Comparison of ENCODE assay signal across 8 cellular contexts in genomic region chr7:121872831-121873764, GRCh38. TPM values are rescaled to one million over a fixed set of nuclear protein-coding genes. Genes with fewer than 3 reads are reported as not detected.
DNase-seq lines count a peak whose midpoint lies in the region; ATAC-seq and TF ChIP-seq lines count a peak whose summit lies in the region.

TSS of gene PTPRZ1 (plus strand) at chr7:121873161. CDS start at chr7:121873500, 339 bp downstream.

- ATAC-seq in HG02759 (IDR thresholded peaks at IDR 0.05; ENCODE audit: unreplicated experiment) (peak; percentile 46), HG02885 (IDR thresholded peaks at IDR 0.05; ENCODE audit: poor library complexity, unreplicated experiment) (no peak)

- peaks cover 36% of the 10 kb centered on the region for H3K27me3 ChIP-seq in BE2C
- peaks cover 37% of the 10 kb centered on the region for H3K27me3 ChIP-seq in osteoblast (ENCODE audit: insufficient read depth, low read length)

- POLR2A ChIA-PET in OCI-LY7 (lab: Charles Lee): interaction anchor here (0.6 kb wide), 1 partner anchor 283 kb away, joined by 3 read pairs; no protein-coding TSS in a partner anchor

- BruUV-seq in OCI-LY7 (replicated peaks; lab: Mats Ljungman, UMichigan): no TSS peak

- H3K36me3 ChIP-seq in BE2C (no peaks in the 10 kb centered on the region), osteoblast (ENCODE audit: insufficient read depth, low read length) (no peaks in the 10 kb centered on the region), OCI-LY7 (ENCODE audit: insufficient read depth, low read length) (no peaks in the 10 kb centered on the region)

- H3K4me1 ChIP-seq in BE2C: no peaks in the 10 kb centered on the region
- no peaks in the 10 kb centered on the region for H3K4me1 ChIP-seq in osteoblast (ENCODE audit: insufficient read depth, low read length)
- no peaks in the 10 kb centered on the region for H3K4me1 ChIP-seq in OCI-LY7 (ENCODE audit: insufficient read depth, low read length, poor library complexity, severe bottlenecking)

- no peaks in the 10 kb centered on the region for H3K79me2 ChIP-seq in osteoblast (ENCODE audit: insufficient read depth, low read length)
- no peaks in the 10 kb centered on the region for H3K79me2 ChIP-seq in OCI-LY7 (ENCODE audit: insufficient read depth, low read depth, low read length)

- H3K9me2 ChIP-seq in OCI-LY7 (ENCODE audit: insufficient read depth, low read length): no peaks in the 10 kb centered on the region

- H2AFZ ChIP-seq in osteoblast (ENCODE audit: low read length): peak within 1 kb of the TSS; percentile 89
- H2AFZ ChIP-seq in OCI-LY7 (ENCODE audit: low read length): no peak within 1 kb of the TSS

- H3K27ac ChIP-seq in osteoblast (ENCODE audit: low read depth, low read length) (no peak within 1 kb of the TSS), OCI-LY7 (ENCODE audit: low read depth, low read length, poor library complexity, severe bottlenecking) (no peak within 1 kb of the TSS)

- CTCF ChIA-PET in OCI-LY7 (lab: Charles Lee; ENCODE audit: unreplicated experiment): no interaction called here

- no peak for TF ChIP-seq CTCF in BE2C (IDR thresholded peaks at IDR 0.05; ENCODE audit: low read depth, low read length)
- no peak for TF ChIP-seq CTCF in WI38 (IDR thresholded peaks at IDR 0.05; ENCODE audit: low read depth, low read length)
- no peak for TF ChIP-seq CTCF in osteoblast (IDR thresholded peaks at IDR 0.05; ENCODE audit: extremely low read depth, low read depth, low read length)
- no peak for TF ChIP-seq CTCF in OCI-LY7 (conservative IDR thresholded peaks at IDR 0.05; ENCODE audit: low read length)

- H3K4me3 ChIP-seq in BE2C (ENCODE audit: low read depth, low read length) (peak within 1 kb of the TSS; percentile 43), WI38 (ENCODE audit: low read depth, low read length) (peak within 1 kb of the TSS; percentile 52), osteoblast (ENCODE audit: insufficient read depth, low read length) (peak within 1 kb of the TSS; percentile 71), OCI-LY7 (ENCODE audit: low read depth, low read length, poor library complexity, severe bottlenecking) (no peak within 1 kb of the TSS)

- no peaks in the 10 kb centered on the region for H4K20me1 ChIP-seq in osteoblast (ENCODE audit: insufficient read depth, low read length)
- no peaks in the 10 kb centered on the region for H4K20me1 ChIP-seq in OCI-LY7 (ENCODE audit: insufficient read depth, low read length)

- intact Hi-C loops in head of caudate nucleus (cut with DNase I): loop anchor here (10.0 kb wide), 1 partner anchor 108 kb away; no protein-coding TSS in a partner anchor
- intact Hi-C loops in OCI-LY7 (cut with micrococcal nuclease; ENCODE audit: unreplicated experiment): no loop called here

- H3K4me2 ChIP-seq in osteoblast (ENCODE audit: insufficient read depth, low read length) (peak within 1 kb of the TSS; percentile 95), OCI-LY7 (ENCODE audit: low read length) (no peak within 1 kb of the TSS)

- H3K9me3 ChIP-seq in BE2C: no peaks in the 10 kb centered on the region
- H3K9me3 ChIP-seq in osteoblast (ENCODE audit: low read depth, low read length): no peaks in the 10 kb centered on the region
- H3K9me3 ChIP-seq in OCI-LY7 (ENCODE audit: low read length): no peaks in the 10 kb centered on the region

- DNase-seq in BE2C: peak; percentile 25
- DNase-seq in head of caudate nucleus: peak in 40 of 42 donors; percentile 7 to 68 (median 43)
- peak; percentile 76 for DNase-seq in osteoblast (ENCODE audit: insufficient read length, low spot score, missing footprints)
- DNase-seq in mesenteric fat pad (ENCODE audit: low spot score): no peak
- DNase-seq in OCI-LY7 (ENCODE audit: low spot score): no peak

RNA-seq across cellular contexts. Expression of gene PTPRZ1, which starts in this region (rescaled TPM):
- polyA plus RNA-seq in BE2C (2012; ENCODE audit: insufficient read depth, insufficient read length, low read depth): not detected
- total RNA-seq in osteoblast (under 0.01 TPM in 1 of 2 replicates, not detected in the other), mesenteric fat pad (0.48 TPM), OCI-LY7 (2022) (not detected in 2 replicates)
- total RNA-seq in OCI-LY7 (2014; rRNA removed; shearing (Covaris generic)): not detected in 2 replicates

Comparison
In these comparisons a context has a peak if more than half of its experiments do, and no peak if none do; other contexts are left out.
1. Peak in DNase-seq, H3K4me3 ChIP-seq and H3K4me2 ChIP-seq in osteoblast; RNA of the gene not detected or under 1 TPM.
2. DNase-seq: peak in BE2C (single experiment) and head of caudate nucleus (40 of 42); none in mesenteric fat pad (single experiment) and OCI-LY7 (single experiment).